ENCODE assay signal across 17 cellular contexts in the genomic region with DNA sequence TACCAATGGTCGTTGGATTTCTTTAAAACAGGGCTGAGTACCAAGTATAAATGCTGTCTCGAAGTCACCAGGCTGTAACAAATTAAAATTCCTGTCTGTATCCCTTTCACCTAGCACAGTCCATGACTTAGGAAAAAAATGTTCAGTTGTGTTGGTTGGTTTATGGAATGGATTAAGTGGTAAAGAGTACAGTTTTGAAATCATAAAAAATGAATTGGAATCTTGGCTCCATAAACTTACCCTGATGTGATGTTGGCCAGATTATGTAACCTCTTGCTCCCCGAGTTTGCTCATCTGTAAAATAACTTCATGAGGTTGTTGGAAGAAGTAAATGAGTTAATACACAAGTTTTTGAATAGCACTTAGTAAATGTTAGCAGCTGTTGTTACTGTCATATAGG.
"Had no signal": no experiment of that assay in that cellular context is flagged by ENCODE, and none has a peak within 500 bp of the region (broad histone marks: within the 10 kb centered on the region; RNA-seq: fewer than 3 reads in every experiment).

No MANE protein-coding gene starts in this region.

- H3K4me3 ChIP-seq: coronary artery, lung, tibial artery had no signal

- H3K9me3 ChIP-seq: tibial artery had no signal

- H3K27ac ChIP-seq: brain microvascular endothelial cell, coronary artery, foreskin keratinocyte, tibial artery had no signal

- H3K4me1 ChIP-seq: foreskin keratinocyte, tibial artery had no signal

- H3K36me3 ChIP-seq: brain microvascular endothelial cell, tibial artery had no signal

- H3K27me3 ChIP-seq: brain microvascular endothelial cell, foreskin keratinocyte, tibial artery had no signal

- DNase-seq: activated CD4-positive, alpha-beta memory T cell treated with anti-CD3 and anti-CD28 coated beads for 36 hours; activated gamma-delta T cell treated with Interleukin-2 at 50 U/mL for 16 hours; activated T-cell treated with anti-CD3 and anti-CD28 coated beads for 4 hours; amniotic stem cell; brain microvascular endothelial cell; central memory CD4-positive, alpha-beta T cell; foreskin keratinocyte; hippocampal formation; left colon; nucleus accumbens; retina; stimulated activated CD4-positive, alpha-beta T cell treated with anti-CD3 and anti-CD28 coated beads, Interleukin-2, amount 100 ng/mL, for 24 hours; stimulated activated naive CD4-positive, alpha-beta T cell treated with Interleukin-2 at 50 U/mL for 16 hours; substantia nigra; tibial artery had no signal
